In the genomic region with DNA sequence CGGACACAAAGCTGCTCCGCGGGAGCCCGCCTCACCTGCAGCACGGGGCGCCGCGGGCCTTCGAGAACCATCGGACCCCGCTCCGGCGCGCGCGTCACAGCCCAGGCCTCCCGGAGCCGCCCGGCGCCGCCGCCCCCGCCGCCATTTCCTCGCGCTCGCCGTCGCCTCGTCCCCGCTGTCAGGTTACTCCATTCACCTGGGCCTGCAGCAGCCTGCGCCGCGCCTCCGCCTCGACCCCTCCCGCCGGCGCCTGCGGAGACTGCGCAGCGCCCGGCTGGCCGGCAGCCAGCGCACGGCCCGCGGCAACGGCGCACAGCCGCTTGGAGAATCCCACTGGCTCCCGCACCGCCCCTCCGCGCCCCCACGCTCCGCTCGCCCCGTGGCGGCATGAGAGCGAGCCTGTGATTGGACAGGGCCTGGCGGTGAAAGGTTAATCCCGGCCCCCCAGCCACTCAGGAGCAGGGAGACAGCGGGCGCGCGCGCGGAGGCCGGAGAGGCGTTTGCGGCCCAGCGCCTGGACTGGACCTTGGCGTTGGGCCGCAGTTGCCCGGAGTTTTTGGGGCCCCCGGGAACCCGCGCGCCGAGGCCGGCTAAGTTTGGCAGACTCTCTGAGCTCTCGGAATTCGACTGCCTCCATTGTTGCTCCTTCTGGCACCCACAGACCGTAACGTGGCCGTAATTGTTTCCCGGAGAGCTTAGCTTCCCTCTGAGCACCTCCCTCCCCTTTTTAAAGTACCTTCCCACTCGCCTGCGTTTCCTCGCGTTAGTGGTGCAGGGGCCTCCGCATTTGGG, we compare ENCODE assay signal across 1 cellular context.
TF ChIP-seq lines count a peak whose summit lies in the region.

A gene with protein sequence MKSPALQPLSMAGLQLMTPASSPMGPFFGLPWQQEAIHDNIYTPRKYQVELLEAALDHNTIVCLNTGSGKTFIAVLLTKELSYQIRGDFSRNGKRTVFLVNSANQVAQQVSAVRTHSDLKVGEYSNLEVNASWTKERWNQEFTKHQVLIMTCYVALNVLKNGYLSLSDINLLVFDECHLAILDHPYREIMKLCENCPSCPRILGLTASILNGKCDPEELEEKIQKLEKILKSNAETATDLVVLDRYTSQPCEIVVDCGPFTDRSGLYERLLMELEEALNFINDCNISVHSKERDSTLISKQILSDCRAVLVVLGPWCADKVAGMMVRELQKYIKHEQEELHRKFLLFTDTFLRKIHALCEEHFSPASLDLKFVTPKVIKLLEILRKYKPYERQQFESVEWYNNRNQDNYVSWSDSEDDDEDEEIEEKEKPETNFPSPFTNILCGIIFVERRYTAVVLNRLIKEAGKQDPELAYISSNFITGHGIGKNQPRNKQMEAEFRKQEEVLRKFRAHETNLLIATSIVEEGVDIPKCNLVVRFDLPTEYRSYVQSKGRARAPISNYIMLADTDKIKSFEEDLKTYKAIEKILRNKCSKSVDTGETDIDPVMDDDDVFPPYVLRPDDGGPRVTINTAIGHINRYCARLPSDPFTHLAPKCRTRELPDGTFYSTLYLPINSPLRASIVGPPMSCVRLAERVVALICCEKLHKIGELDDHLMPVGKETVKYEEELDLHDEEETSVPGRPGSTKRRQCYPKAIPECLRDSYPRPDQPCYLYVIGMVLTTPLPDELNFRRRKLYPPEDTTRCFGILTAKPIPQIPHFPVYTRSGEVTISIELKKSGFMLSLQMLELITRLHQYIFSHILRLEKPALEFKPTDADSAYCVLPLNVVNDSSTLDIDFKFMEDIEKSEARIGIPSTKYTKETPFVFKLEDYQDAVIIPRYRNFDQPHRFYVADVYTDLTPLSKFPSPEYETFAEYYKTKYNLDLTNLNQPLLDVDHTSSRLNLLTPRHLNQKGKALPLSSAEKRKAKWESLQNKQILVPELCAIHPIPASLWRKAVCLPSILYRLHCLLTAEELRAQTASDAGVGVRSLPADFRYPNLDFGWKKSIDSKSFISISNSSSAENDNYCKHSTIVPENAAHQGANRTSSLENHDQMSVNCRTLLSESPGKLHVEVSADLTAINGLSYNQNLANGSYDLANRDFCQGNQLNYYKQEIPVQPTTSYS (N-terminal part only) (minus strand): TSS at position 335 of the 792 bp plus-strand sequence. CDS start 24,071 bp downstream, outside the sequence.

TF ChIP-seq in HEK293, 187 proteins besides CTCF, POLR2A, EP300 and RAD21 (continued from another document):
- TF ChIP-seq, protein P1, sequence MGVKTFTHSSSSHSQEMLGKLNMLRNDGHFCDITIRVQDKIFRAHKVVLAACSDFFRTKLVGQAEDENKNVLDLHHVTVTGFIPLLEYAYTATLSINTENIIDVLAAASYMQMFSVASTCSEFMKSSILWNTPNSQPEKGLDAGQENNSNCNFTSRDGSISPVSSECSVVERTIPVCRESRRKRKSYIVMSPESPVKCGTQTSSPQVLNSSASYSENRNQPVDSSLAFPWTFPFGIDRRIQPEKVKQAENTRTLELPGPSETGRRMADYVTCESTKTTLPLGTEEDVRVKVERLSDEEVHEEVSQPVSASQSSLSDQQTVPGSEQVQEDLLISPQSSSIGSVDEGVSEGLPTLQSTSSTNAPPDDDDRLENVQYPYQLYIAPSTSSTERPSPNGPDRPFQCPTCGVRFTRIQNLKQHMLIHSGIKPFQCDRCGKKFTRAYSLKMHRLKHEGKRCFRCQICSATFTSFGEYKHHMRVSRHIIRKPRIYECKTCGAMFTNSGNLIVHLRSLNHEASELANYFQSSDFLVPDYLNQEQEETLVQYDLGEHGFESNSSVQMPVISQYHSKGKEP (tag by site-specific recombination; IDR thresholded peaks at IDR 0.05) = peak; percentile 43; the same call in 1 of the 2 replicates
- TF ChIP-seq ZNF146 (tag by site-specific recombination; IDR thresholded peaks at IDR 0.05) = no peak
- TF ChIP-seq SCRT1 (tag by site-specific recombination; IDR thresholded peaks at IDR 0.05; ENCODE audit: borderline replicate concordance) = no peak
- TF ChIP-seq, protein P2, sequence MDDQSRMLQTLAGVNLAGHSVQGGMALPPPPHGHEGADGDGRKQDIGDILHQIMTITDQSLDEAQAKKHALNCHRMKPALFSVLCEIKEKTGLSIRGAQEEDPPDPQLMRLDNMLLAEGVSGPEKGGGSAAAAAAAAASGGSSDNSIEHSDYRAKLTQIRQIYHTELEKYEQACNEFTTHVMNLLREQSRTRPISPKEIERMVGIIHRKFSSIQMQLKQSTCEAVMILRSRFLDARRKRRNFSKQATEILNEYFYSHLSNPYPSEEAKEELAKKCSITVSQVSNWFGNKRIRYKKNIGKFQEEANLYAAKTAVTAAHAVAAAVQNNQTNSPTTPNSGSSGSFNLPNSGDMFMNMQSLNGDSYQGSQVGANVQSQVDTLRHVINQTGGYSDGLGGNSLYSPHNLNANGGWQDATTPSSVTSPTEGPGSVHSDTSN (CRISPR knock-in tag; IDR thresholded peaks at IDR 0.05) = no peak
- TF ChIP-seq OSR2 (tag by site-specific recombination; IDR thresholded peaks at IDR 0.05) = no peak
- TF ChIP-seq, protein P3, sequence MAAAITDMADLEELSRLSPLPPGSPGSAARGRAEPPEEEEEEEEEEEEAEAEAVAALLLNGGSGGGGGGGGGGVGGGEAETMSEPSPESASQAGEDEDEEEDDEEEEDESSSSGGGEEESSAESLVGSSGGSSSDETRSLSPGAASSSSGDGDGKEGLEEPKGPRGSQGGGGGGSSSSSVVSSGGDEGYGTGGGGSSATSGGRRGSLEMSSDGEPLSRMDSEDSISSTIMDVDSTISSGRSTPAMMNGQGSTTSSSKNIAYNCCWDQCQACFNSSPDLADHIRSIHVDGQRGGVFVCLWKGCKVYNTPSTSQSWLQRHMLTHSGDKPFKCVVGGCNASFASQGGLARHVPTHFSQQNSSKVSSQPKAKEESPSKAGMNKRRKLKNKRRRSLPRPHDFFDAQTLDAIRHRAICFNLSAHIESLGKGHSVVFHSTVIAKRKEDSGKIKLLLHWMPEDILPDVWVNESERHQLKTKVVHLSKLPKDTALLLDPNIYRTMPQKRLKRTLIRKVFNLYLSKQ (tag by site-specific recombination; IDR thresholded peaks at IDR 0.05; ENCODE audit: borderline replicate concordance) = no peak
- peak; percentile 95 for TF ChIP-seq KLF16 (tag by site-specific recombination; IDR thresholded peaks at IDR 0.05)
